8 cellular contexts compared by ENCODE assay signal in genomic region chr3:8970971-8971589, GRCh38. TPM values are rescaled to one million over a fixed set of nuclear protein-coding genes. Genes with fewer than 3 reads are reported as not detected.
DNase-seq lines count a peak whose midpoint lies in the region; ATAC-seq, FAIRE-seq and TF ChIP-seq lines count a peak whose summit lies in the region.

No MANE protein-coding gene starts in this region.

- H3K27ac ChIP-seq in right atrium auricular region (no peak overlapping the region), small intestine (ENCODE audit: low read depth in 1 of 2, low read length in 1 of 2) (no peak overlapping the region)

- H3K27me3 ChIP-seq in adipocyte (replicated peaks; ENCODE audit: control insufficient read depth, insufficient read depth, low read length) = no peaks in the 10 kb centered on the region
- no peaks in the 10 kb centered on the region for H3K27me3 ChIP-seq in right atrium auricular region
- H3K27me3 ChIP-seq in small intestine (ENCODE audit: control insufficient read depth in 2 of 2, insufficient read depth in 2 of 2, low read length in 2 of 2) = no peaks in the 10 kb centered on the region

- no peak overlapping the region for H3K9ac ChIP-seq in adipocyte (ENCODE audit: low read length)

- DNase-seq in activated gamma-delta T cell treated with Interleukin-2 at 50 U/mL for 16 hours (peak; percentile 70), activated gamma-delta T cell (lab: John Stamatoyannopoulos, UW) (no peak), Kasumi-1 (lab: John Stamatoyannopoulos, UW) (peak; percentile 68 to 74), SW480 (ENCODE audit: low spot score) (peak; percentile 43), adipocyte (ENCODE audit: low read depth) (peak; percentile 84), right atrium auricular region (ENCODE audit: low spot score) (peak; percentile 80), small intestine (peak; percentile 75)

- H3K36me3 ChIP-seq in adipocyte (ENCODE audit: control insufficient read depth, insufficient read depth, low read length, severe bottlenecking) = no peaks in the 10 kb centered on the region
- H3K36me3 ChIP-seq in right atrium auricular region = no peaks in the 10 kb centered on the region
- no peaks in the 10 kb centered on the region for H3K36me3 ChIP-seq in small intestine (ENCODE audit: control insufficient read depth in 2 of 2, insufficient read depth in 2 of 2, low read length in 2 of 2)

- H3K4me3 ChIP-seq in adipocyte (ENCODE audit: low read length) (no peak overlapping the region), right atrium auricular region (no peak overlapping the region), small intestine (ENCODE audit: low read depth in 1 of 2, low read length in 2 of 2) (no peak overlapping the region)

- no peak for ATAC-seq in GM19463 (IDR thresholded peaks at IDR 0.05; ENCODE audit: unreplicated experiment)

- TF ChIP-seq CTCF in right atrium auricular region (IDR thresholded peaks at IDR 0.05) = peak; percentile 93 to 99

- WGBS in small intestine, 3 donors = 1 to 3% (median 1%) methylated on average over 7 of the region's 7 CpGs

- H3K9me3 ChIP-seq in adipocyte (ENCODE audit: control insufficient read depth, low read length) = no peaks in the 10 kb centered on the region
- H3K9me3 ChIP-seq in right atrium auricular region = no peaks in the 10 kb centered on the region
- H3K9me3 ChIP-seq in small intestine (ENCODE audit: control insufficient read depth, low read depth) = no peaks in the 10 kb centered on the region

- FAIRE-seq in small intestine (lab: Jason Lieb, UNC) = no peak

- H3K4me1 ChIP-seq in adipocyte (ENCODE audit: control insufficient read depth, insufficient read depth, low read length) (peaks cover 6% of the 10 kb centered on the region), right atrium auricular region (no peaks in the 10 kb centered on the region), small intestine (ENCODE audit: control insufficient read depth in 2 of 2, insufficient read depth in 1 of 2, low read depth in 1 of 2, low read length in 1 of 2) (no peaks in the 10 kb centered on the region)

RNA-seq across cellular contexts. Expression of gene RAD18, which starts 7.8 kb away (rescaled TPM):
- total RNA-seq in right atrium auricular region = 1 to 10 TPM; 2.4 to 3.6 TPM
- polyA plus RNA-seq in small intestine = 10 to 100 TPM in 1 of 3 donors, 1 to 10 TPM in 2; 6.2 to 16.3 (median 9.9) TPM
